ENCODE assay signal across 11 cellular contexts in genomic region chr17:28907709-28908475, GRCh38. TPM values are rescaled to one million over a fixed set of nuclear protein-coding genes. Genes with fewer than 3 reads are reported as not detected.
DNase-seq lines count a peak whose midpoint lies in the region; ATAC-seq and TF ChIP-seq lines count a peak whose summit lies in the region.
"Had no signal": no experiment of that assay in that cellular context is flagged by ENCODE, and none has a peak within 500 bp of the region (broad histone marks: within the 10 kb centered on the region; RNA-seq: fewer than 3 reads in every experiment).

No MANE protein-coding gene starts in this region.

- no peak overlapping the region for H2BK12ac ChIP-seq in mesenchymal stem cell (ENCODE audit: low read length in 2 of 2)

- no peak overlapping the region for H2BK5ac ChIP-seq in mesenchymal stem cell (ENCODE audit: low read depth, low read length, poor library complexity, severe bottlenecking)

- H3K9ac ChIP-seq in colonic mucosa (ENCODE audit: low read depth in 2 of 2, low read length in 2 of 2) (peak overlapping the region; percentile 3 to 13), mesenchymal stem cell (ENCODE audit: low read length) (peak overlapping the region; percentile 88)

- H3K4me3 ChIP-seq in SJCRH30 (no peak overlapping the region), colonic mucosa (no peak overlapping the region), mesenchymal stem cell (ENCODE audit: insufficient read depth in 1 of 2, low read depth in 1 of 2, low read length in 2 of 2) (peak overlapping the region in 1 of 2 experiments; percentile 42), testis (no peak overlapping the region)

- TF ChIP-seq POLR2A in testis (IDR thresholded peaks at IDR 0.05) = no peak

- H3K18ac ChIP-seq in mesenchymal stem cell (ENCODE audit: low read depth in 1 of 2, low read length in 2 of 2) = no peak overlapping the region

- intact Hi-C loops in colonic mucosa (cut with DNase I) (no loop called here), testis (cut with DNase I; ENCODE audit: low total_unique reads) (no loop called here)

- no peak overlapping the region for H2AFZ ChIP-seq in mesenchymal stem cell (ENCODE audit: low read depth, low read length)

- H3K4me1 ChIP-seq in SJCRH30 (peaks cover 21% of the 10 kb centered on the region), colonic mucosa (peaks cover 7% of the 10 kb centered on the region), mesenchymal stem cell (ENCODE audit: control insufficient read depth, insufficient read depth, low read depth, low read length) (peaks cover 5% of the 10 kb centered on the region), testis (peaks cover 37% of the 10 kb centered on the region)

- no peak overlapping the region for H3K23ac ChIP-seq in mesenchymal stem cell (ENCODE audit: low read length in 2 of 2)

- peaks cover 39% of the 10 kb centered on the region for H3K79me1 ChIP-seq in mesenchymal stem cell (replicated peaks; ENCODE audit: low read length, poor library complexity, severe bottlenecking)

- WGBS in mesenchymal stem cell = 100% methylated on average over 1 of the region's 3 CpGs
- WGBS in testis, 2 donors = 36 to 61% methylated on average over 3 of the region's 3 CpGs

- H3K36me3 ChIP-seq in SJCRH30 (peaks cover 71% of the 10 kb centered on the region), colonic mucosa (peaks cover 8% of the 10 kb centered on the region), mesenchymal stem cell (ENCODE audit: control insufficient read depth in 1 of 2, insufficient read depth in 2 of 2, low read depth in 1 of 2, low read length in 2 of 2) (peaks cover 71 to 82% of the 10 kb centered on the region in 2 experiments), testis (ENCODE audit: low read depth, missing control alignments) (no peaks in the 10 kb centered on the region)

- H3K9me3 ChIP-seq in SJCRH30 (replicated peaks) (no peaks in the 10 kb centered on the region), colonic mucosa (no peaks in the 10 kb centered on the region), mesenchymal stem cell (ENCODE audit: control insufficient read depth, low read length) (no peaks in the 10 kb centered on the region), testis (no peaks in the 10 kb centered on the region)

- no peak overlapping the region for H3K14ac ChIP-seq in mesenchymal stem cell (ENCODE audit: low read length in 2 of 2)

- no peak overlapping the region for H3K4me2 ChIP-seq in mesenchymal stem cell (ENCODE audit: low read length, poor library complexity, severe bottlenecking)

- H3K27ac ChIP-seq in SJCRH30 = peak overlapping the region; percentile 46
- H3K27ac ChIP-seq in colonic mucosa = peak overlapping the region; percentile 45
- H3K27ac ChIP-seq in mesenchymal stem cell (ENCODE audit: low read length, poor library complexity, severe bottlenecking) = no peak overlapping the region
- peak overlapping the region; percentile 15 to 79 for H3K27ac ChIP-seq in testis

- H2AK5ac ChIP-seq in mesenchymal stem cell (ENCODE audit: low read length, severe bottlenecking) = no peak overlapping the region

- ATAC-seq in HG02885 (IDR thresholded peaks at IDR 0.05; ENCODE audit: poor library complexity, unreplicated experiment) (no peak), esophagus mucosa (no peak)

- H4K91ac ChIP-seq in mesenchymal stem cell (ENCODE audit: low read length) = no peak overlapping the region

- no peak for TF ChIP-seq CTCF in colonic mucosa (IDR thresholded peaks at IDR 0.05)
- TF ChIP-seq CTCF in testis (IDR thresholded peaks at IDR 0.05) = no peak

- H4K8ac ChIP-seq in mesenchymal stem cell (ENCODE audit: low read length) = no peak overlapping the region

- H3K27me3 ChIP-seq in SJCRH30 (no peaks in the 10 kb centered on the region), colonic mucosa (no peaks in the 10 kb centered on the region), mesenchymal stem cell (ENCODE audit: control insufficient read depth in 1 of 2, insufficient read depth in 1 of 2, low read length in 2 of 2) (no peaks in the 10 kb centered on the region), testis (no peaks in the 10 kb centered on the region)

- H2BK120ac ChIP-seq in mesenchymal stem cell (ENCODE audit: low read depth, low read length) = no peak overlapping the region

- peak; percentile 40 to 55 for DNase-seq in SJCRH30
- no peak for DNase-seq in colonic mucosa
- no peak for DNase-seq in mesenchymal stem cell
- DNase-seq in testis = peak; percentile 33
- no peak for DNase-seq in AG08396 (ENCODE audit: low spot score)
- DNase-seq in mucosa of gallbladder (ENCODE audit: low spot score) = no peak
- DNase-seq: NCI-H524; stimulated activated CD4-positive, alpha-beta T cell treated with anti-CD3 and anti-CD28 coated beads, Interleukin-4, amount 100 ng/mL, for 4 hours; T-helper 1 cell had no signal

- H2BK15ac ChIP-seq in mesenchymal stem cell (ENCODE audit: low read depth, poor library complexity, severe bottlenecking) = no peak overlapping the region

- H3K4ac ChIP-seq in mesenchymal stem cell (ENCODE audit: low read depth in 1 of 2, low read length in 2 of 2) = no peak overlapping the region

RNA-seq across cellular contexts. Expression of gene DHRS13, which starts 5.0 kb away (rescaled TPM):
- 25.6 and 27.0 TPM in 2 replicates for total RNA-seq in SJCRH30 (2014; rRNA removed; shearing (Covaris generic))
- total RNA-seq in colonic mucosa (10 to 100 TPM in 1 of 2 donors, 1 to 10 TPM in 1; 8.7 to 22.8 TPM), testis (10 to 100 TPM; 14.9 to 18.6 TPM), mucosa of gallbladder (10.9 TPM), esophagus mucosa (10.0 TPM)
- polyA plus RNA-seq in mesenchymal stem cell (2013, experiment 1 of 2) = 1.8 TPM
- 1.7 TPM for polyA plus RNA-seq in mesenchymal stem cell (2013, experiment 2 of 2)
- 8.7 TPM for polyA plus RNA-seq in testis (ENCODE audit: insufficient read depth, low read depth, low replicate concordance)

RNA-seq across cellular contexts. Expression of gene FLOT2, which starts 10.4 kb away (rescaled TPM):
- total RNA-seq in SJCRH30 (2014; rRNA removed; shearing (Covaris generic)) = 44.7 and 46.4 TPM in 2 replicates
- total RNA-seq in colonic mucosa = 100 to 1,000 TPM in 1 of 2 donors, 10 to 100 TPM in 1; 92.1 to 125 TPM
- polyA plus RNA-seq in mesenchymal stem cell (2013, experiment 1 of 2) = 70.2 TPM
- 65.0 TPM for polyA plus RNA-seq in mesenchymal stem cell (2013, experiment 2 of 2)
- total RNA-seq in testis = 10 to 100 TPM; 20.9 to 31.3 TPM
- polyA plus RNA-seq in testis (ENCODE audit: insufficient read depth, low read depth, low replicate concordance) = 33.2 TPM
- 113 TPM for total RNA-seq in mucosa of gallbladder
- 111 TPM for total RNA-seq in esophagus mucosa

RNA-seq across cellular contexts. Expression of gene PHF12, which starts 43.4 kb away (rescaled TPM):
- 48.5 and 49.9 TPM in 2 replicates for total RNA-seq in SJCRH30 (2014; rRNA removed; shearing (Covaris generic))
- total RNA-seq in colonic mucosa (10 to 100 TPM; 37.7 to 42.2 TPM), testis (10 to 100 TPM; 82.4 to 85.3 TPM), mucosa of gallbladder (44.5 TPM), esophagus mucosa (14.2 TPM)
- 22.4 TPM for polyA plus RNA-seq in mesenchymal stem cell (2013, experiment 1 of 2)
- polyA plus RNA-seq in mesenchymal stem cell (2013, experiment 2 of 2) = 20.9 TPM
- 38.8 TPM for polyA plus RNA-seq in testis (ENCODE audit: insufficient read depth, low read depth, low replicate concordance)

RNA-seq across cellular contexts. Expression of gene ERAL1, which starts 53.1 kb away (rescaled TPM):
- 58.2 and 63.5 TPM in 2 replicates for total RNA-seq in SJCRH30 (2014; rRNA removed; shearing (Covaris generic))
- total RNA-seq in colonic mucosa (10 to 100 TPM; 34.7 to 72.0 TPM), testis (10 to 100 TPM; 61.1 to 75.2 TPM), mucosa of gallbladder (33.6 TPM), esophagus mucosa (31.7 TPM)
- 25.6 TPM for polyA plus RNA-seq in mesenchymal stem cell (2013, experiment 1 of 2)
- 25.3 TPM for polyA plus RNA-seq in mesenchymal stem cell (2013, experiment 2 of 2)
- polyA plus RNA-seq in testis (ENCODE audit: insufficient read depth, low read depth, low replicate concordance) = 54.8 TPM

Comparison
In these comparisons a context has a peak if more than half of its experiments do, and no peak if none do; other contexts are left out.
1. DNase-seq: peak in SJCRH30 (2 of 2) and testis (single experiment); none in colonic mucosa (single experiment), mesenchymal stem cell (single experiment), AG08396 (single experiment) and mucosa of gallbladder (single experiment).